ENCODE assay signal across 8 cellular contexts in the genomic region with DNA sequence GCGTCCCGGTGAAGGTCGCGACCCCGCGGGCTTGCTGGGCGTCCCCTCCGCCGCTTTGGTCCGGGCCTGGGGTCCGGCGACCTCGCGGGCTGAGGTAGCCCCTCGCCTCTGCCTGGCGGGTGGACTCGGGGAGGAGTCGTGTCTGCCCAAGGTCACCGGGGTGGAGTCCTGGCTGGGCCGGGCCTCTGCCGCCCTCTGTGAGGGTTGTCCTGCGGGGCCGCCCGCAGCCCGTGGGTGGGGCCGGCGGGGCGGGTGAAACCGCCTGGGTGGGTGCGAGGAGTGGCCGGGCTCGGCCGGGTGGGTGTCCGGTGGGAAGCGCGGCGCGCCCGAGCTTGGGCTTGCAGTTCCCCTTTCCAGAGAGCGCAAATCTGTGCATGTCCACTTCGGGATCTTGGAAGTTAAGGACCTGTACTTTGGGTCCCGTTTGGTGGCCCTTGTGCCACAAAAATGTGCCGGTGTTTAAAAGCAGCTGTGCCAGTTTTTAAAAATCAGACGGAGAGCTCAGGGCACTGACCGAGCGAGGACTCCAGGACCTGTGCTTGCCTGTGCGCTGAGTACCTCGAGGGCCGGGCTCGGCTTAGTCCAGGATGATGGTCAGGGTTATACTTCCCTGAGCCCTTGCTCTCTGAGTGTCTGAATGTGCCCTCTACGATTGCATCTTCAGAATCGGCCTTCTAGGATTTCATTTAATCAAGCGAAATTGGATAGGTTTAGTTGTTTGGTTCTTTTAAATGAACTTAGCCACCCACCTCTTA.
DNase-seq lines count a peak whose midpoint lies in the region; ATAC-seq and TF ChIP-seq lines count a peak whose summit lies in the region.
"Not testable (repeated sequence)": the region's sequence is repeated elsewhere in the genome, so short reads cannot be mapped to it uniquely, and the experiment has no call there.

No MANE protein-coding gene starts in this region.

- TF ChIP-seq CTCF in MM.1S (IDR thresholded peaks at IDR 0.05; ENCODE audit: low read length); fibroblast of mammary gland (conservative IDR thresholded peaks at IDR 0.05; ENCODE audit: control insufficient read depth, insufficient read depth, low read depth, low read length): not testable (repeated sequence)

- H3K9me2 ChIP-seq in MM.1S (replicated peaks; ENCODE audit: insufficient read depth, low read length) = not testable (repeated sequence)

- peaks cover 3 to 11% (median 7%) of the 10 kb centered on the region in 4 donors for H3K4me1 Mint-ChIP-seq in CD4-positive, alpha-beta memory T cell
- not testable (repeated sequence) for H3K4me1 Mint-ChIP-seq in activated T-helper 17 cell treated with anti-CD3 and anti-CD28 coated beads, Interleukin-2, amount 50 U/mL, for 72 hours; stimulated activated naive CD8-positive, alpha-beta T cell treated with anti-CD3 and anti-CD28 coated beads, Interleukin-15, Interleukin-2, amounts not matched to agents 100 ng/mL and 50 ng/mL, for 24 hours (ENCODE audit: low read depth)

- H2AFZ ChIP-seq in MM.1S (ENCODE audit: low read length) = not testable (repeated sequence)

- not testable (repeated sequence) for H3K4me2 ChIP-seq in MM.1S (ENCODE audit: low read depth, low read length)

- not testable (repeated sequence) for DNase-seq in CD4-positive, alpha-beta memory T cell; MM.1S; fibroblast of mammary gland (ENCODE audit: low read depth)

- not testable (repeated sequence) for H3K4me3 ChIP-seq in CD4-positive, alpha-beta memory T cell (ENCODE audit: low read length in 2 of 2)
- H3K4me3 ChIP-seq in MM.1S (ENCODE audit: low read length) (peak overlapping the region; percentile 34; the same call in 1 of the 2 replicates), fibroblast of mammary gland (ENCODE audit: control insufficient read depth, low read depth, low read length) (peak overlapping the region; percentile 22), mononuclear cell (ENCODE audit: low read length) (peak overlapping the region; percentile 55)

- H3K79me2 ChIP-seq in MM.1S (ENCODE audit: low read length) = not testable (repeated sequence)

- intact Hi-C loops in CD4-positive, alpha-beta memory T cell (cut with micrococcal nuclease) = not testable (repeated sequence)

- not testable (repeated sequence) for H3K27me3 Mint-ChIP-seq in CD4-positive, alpha-beta memory T cell; activated T-helper 17 cell treated with anti-CD3 and anti-CD28 coated beads, Interleukin-2, amount 50 U/mL, for 72 hours; stimulated activated naive CD8-positive, alpha-beta T cell treated with anti-CD3 and anti-CD28 coated beads, Interleukin-15, Interleukin-2, amounts not matched to agents 100 ng/mL and 50 ng/mL, for 24 hours

- H3K9me3 Mint-ChIP-seq in CD4-positive, alpha-beta memory T cell; activated T-helper 17 cell treated with anti-CD3 and anti-CD28 coated beads, Interleukin-2, amount 50 U/mL, for 72 hours; stimulated activated naive CD8-positive, alpha-beta T cell treated with anti-CD3 and anti-CD28 coated beads, Interleukin-15, Interleukin-2, amounts not matched to agents 100 ng/mL and 50 ng/mL, for 24 hours: not testable (repeated sequence)

- not testable (repeated sequence) for H4K20me1 ChIP-seq in MM.1S (ENCODE audit: insufficient read depth, low read length)

- POLR2A ChIA-PET in CD4-positive, alpha-beta memory T cell (lab: Charles Lee; ENCODE audit: partially characterized antibody) = not testable (repeated sequence)

- peak overlapping the region in 2 of 7 donors; percentile 30 to 55 for H3K27ac Mint-ChIP-seq in CD4-positive, alpha-beta memory T cell
- H3K27ac Mint-ChIP-seq in activated T-helper 17 cell treated with anti-CD3 and anti-CD28 coated beads, Interleukin-2, amount 50 U/mL, for 72 hours; stimulated activated naive CD8-positive, alpha-beta T cell treated with anti-CD3 and anti-CD28 coated beads, Interleukin-15, Interleukin-2, amounts not matched to agents 100 ng/mL and 50 ng/mL, for 24 hours: not testable (repeated sequence)

- CTCF ChIA-PET in CD4-positive, alpha-beta memory T cell (lab: Charles Lee; ENCODE audit: partially characterized antibody) = not testable (repeated sequence)

- H3K9me3 ChIP-seq in CD4-positive, alpha-beta memory T cell (ENCODE audit: control insufficient read depth in 1 of 2, low read length in 2 of 2); MM.1S (replicated peaks; ENCODE audit: insufficient read depth, low read length); mononuclear cell (ENCODE audit: low read depth, low read length): not testable (repeated sequence)

- H3K36me3 ChIP-seq in CD4-positive, alpha-beta memory T cell (ENCODE audit: insufficient read depth, low read length); MM.1S (replicated peaks; ENCODE audit: insufficient read depth, low read length): not testable (repeated sequence)

- H3K4me1 ChIP-seq in CD4-positive, alpha-beta memory T cell (ENCODE audit: insufficient read depth, low read length); MM.1S (ENCODE audit: low read length); mononuclear cell (ENCODE audit: insufficient read depth, low read length): not testable (repeated sequence)

- H3K27me3 ChIP-seq in CD4-positive, alpha-beta memory T cell (ENCODE audit: insufficient read depth, low read length); MM.1S (replicated peaks; ENCODE audit: insufficient read depth, low read length); mononuclear cell (ENCODE audit: insufficient read depth, low read length): not testable (repeated sequence)

- H3K9ac ChIP-seq in MM.1S (ENCODE audit: low read length) = not testable (repeated sequence)

- ATAC-seq in GM21360 (IDR thresholded peaks at IDR 0.05; ENCODE audit: unreplicated experiment) = peak; percentile 28
- ATAC-seq in HG02943 (IDR thresholded peaks at IDR 0.05; ENCODE audit: low read depth, unreplicated experiment) = peak; percentile 28
- peak; percentile 48 for ATAC-seq in activated T-helper 17 cell treated with anti-CD3 and anti-CD28 coated beads, Interleukin-2, amount 50 U/mL, for 72 hours (replicated peaks)

- H3K36me3 Mint-ChIP-seq in CD4-positive, alpha-beta memory T cell; activated T-helper 17 cell treated with anti-CD3 and anti-CD28 coated beads, Interleukin-2, amount 50 U/mL, for 72 hours (ENCODE audit: low read depth); stimulated activated naive CD8-positive, alpha-beta T cell treated with anti-CD3 and anti-CD28 coated beads, Interleukin-15, Interleukin-2, amounts not matched to agents 100 ng/mL and 50 ng/mL, for 24 hours (ENCODE audit: low read depth): not testable (repeated sequence)

- not testable (repeated sequence) for H3F3A ChIP-seq in MM.1S (ENCODE audit: insufficient read depth, low read length)

- peak overlapping the region; percentile 50 for H3K27ac ChIP-seq in CD4-positive, alpha-beta memory T cell (ENCODE audit: low read depth, low read length)
- H3K27ac ChIP-seq in MM.1S (ENCODE audit: low read length) = not testable (repeated sequence)

- H3K4me3 Mint-ChIP-seq in CD4-positive, alpha-beta memory T cell = peak overlapping the region in 6 of 8 donors; percentile 21 to 64 (median 52)
- H3K4me3 Mint-ChIP-seq in activated T-helper 17 cell treated with anti-CD3 and anti-CD28 coated beads, Interleukin-2, amount 50 U/mL, for 72 hours = peak overlapping the region; percentile 74
- peak overlapping the region; percentile 62 for H3K4me3 Mint-ChIP-seq in stimulated activated naive CD8-positive, alpha-beta T cell treated with anti-CD3 and anti-CD28 coated beads, Interleukin-15, Interleukin-2, amounts not matched to agents 100 ng/mL and 50 ng/mL, for 24 hours
